23 cellular contexts compared by ENCODE assay signal in genomic region chr10:45442251-45442650, GRCh38.
DNase-seq lines count a peak whose midpoint lies in the region; ATAC-seq lines count a peak whose summit lies in the region.
"Had no signal": no experiment of that assay in that cellular context is flagged by ENCODE, and none has a peak within 500 bp of the region (broad histone marks: within the 10 kb centered on the region; RNA-seq: fewer than 3 reads in every experiment).

No MANE protein-coding gene starts in this region.

- H3K4me3 Mint-ChIP-seq in T-helper 2 cell treated with Interferon-gamma antibody and Interleukin-4, amounts not matched to agents 5 μg/mL and 100 μg/mL, for 36 hours, result no peak overlapping the region
- no peak overlapping the region for H3K4me3 Mint-ChIP-seq in IgD-negative memory B cell
- no peak overlapping the region for H3K4me3 Mint-ChIP-seq in stimulated activated memory B cell treated with anti-CD40 and anti-IgM and Interleukin-4, amounts not matched to agents 10 μg/mL and 1 μg/mL and 100 μg/mL, for 72 hours
- H3K4me3 Mint-ChIP-seq: CD14-positive monocyte; CD8-positive, alpha-beta memory T cell had no signal

- peak overlapping the region; percentile 3 for H3K27ac Mint-ChIP-seq in T-helper 2 cell treated with Interferon-gamma antibody and Interleukin-4, amounts not matched to agents 5 μg/mL and 100 μg/mL, for 36 hours
- H3K27ac Mint-ChIP-seq in IgD-negative memory B cell, result peak overlapping the region; percentile 31 to 72 (median 69)
- H3K27ac Mint-ChIP-seq in stimulated activated memory B cell treated with anti-CD40 and anti-IgM and Interleukin-4, amounts not matched to agents 10 μg/mL and 1 μg/mL and 100 μg/mL, for 72 hours, result peak overlapping the region; percentile 65
- H3K27ac Mint-ChIP-seq: CD8-positive, alpha-beta memory T cell had no signal

- peaks cover 5% of the 10 kb centered on the region for H3K4me1 Mint-ChIP-seq in T-helper 2 cell treated with Interferon-gamma antibody and Interleukin-4, amounts not matched to agents 5 μg/mL and 100 μg/mL, for 36 hours (ENCODE audit: low read depth)
- H3K4me1 Mint-ChIP-seq in IgD-negative memory B cell, result peaks cover 7 to 18% (median 10%) of the 10 kb centered on the region in 3 donors
- peaks cover 35% of the 10 kb centered on the region for H3K4me1 Mint-ChIP-seq in stimulated activated memory B cell treated with anti-CD40 and anti-IgM and Interleukin-4, amounts not matched to agents 10 μg/mL and 1 μg/mL and 100 μg/mL, for 72 hours
- H3K4me1 Mint-ChIP-seq: CD8-positive, alpha-beta memory T cell had no signal

- no peaks in the 10 kb centered on the region for H3K36me3 Mint-ChIP-seq in T-helper 2 cell treated with Interferon-gamma antibody and Interleukin-4, amounts not matched to agents 5 μg/mL and 100 μg/mL, for 36 hours (ENCODE audit: low read depth)
- H3K36me3 Mint-ChIP-seq in IgD-negative memory B cell, result peaks cover 4% of the 10 kb centered on the region
- peaks cover 65% of the 10 kb centered on the region for H3K36me3 Mint-ChIP-seq in stimulated activated memory B cell treated with anti-CD40 and anti-IgM and Interleukin-4, amounts not matched to agents 10 μg/mL and 1 μg/mL and 100 μg/mL, for 72 hours
- H3K36me3 Mint-ChIP-seq: CD8-positive, alpha-beta memory T cell had no signal

- no peaks in the 10 kb centered on the region for H3K9me3 Mint-ChIP-seq in T-helper 2 cell treated with Interferon-gamma antibody and Interleukin-4, amounts not matched to agents 5 μg/mL and 100 μg/mL, for 36 hours
- no peaks in the 10 kb centered on the region for H3K9me3 Mint-ChIP-seq in IgD-negative memory B cell
- H3K9me3 Mint-ChIP-seq in stimulated activated memory B cell treated with anti-CD40 and anti-IgM and Interleukin-4, amounts not matched to agents 10 μg/mL and 1 μg/mL and 100 μg/mL, for 72 hours, result no peaks in the 10 kb centered on the region
- H3K9me3 Mint-ChIP-seq: CD8-positive, alpha-beta memory T cell had no signal

- no peak for DNase-seq in T-helper 2 cell treated with Interferon-gamma antibody and Interleukin-4, amounts not matched to agents 5 μg/mL and 100 μg/mL, for 36 hours (ENCODE audit: low spot score)
- DNase-seq in T-helper 2 cell (no peak), islet precursor cell (peak; percentile 30), Kasumi-1 (lab: John Stamatoyannopoulos, UW) (no peak), left lobe of liver (ENCODE audit: low spot score) (no peak)
- DNase-seq: BE2C; CD8-positive, alpha-beta memory T cell; DMS79 treated with DMSO at 0.1 percent for 48 hours; GF-D8; GOT3; HCEC 1CT; KBM-7; MM.1S; NCI-H1694; NCI-H2029 treated with DMSO at 0.1 percent for 48 hours; NCI-H446 treated with DMSO at 0.1 percent for 48 hours; NCI-H526 treated with DMSO at 0.1 percent for 48 hours; Right ventricle myocardium superior; RPMI8226 had no signal

- ATAC-seq in stimulated activated memory B cell treated with anti-CD40 and anti-IgM and Interleukin-4, amounts not matched to agents 10 μg/mL and 1 μg/mL and 100 μg/mL, for 72 hours, result no peak
- ATAC-seq in GM18867 (IDR thresholded peaks at IDR 0.05; ENCODE audit: unreplicated experiment) (no peak), left lobe of liver (no peak)

- H3K27me3 Mint-ChIP-seq in T-helper 2 cell treated with Interferon-gamma antibody and Interleukin-4, amounts not matched to agents 5 μg/mL and 100 μg/mL, for 36 hours (ENCODE audit: low read depth), result peaks cover 6% of the 10 kb centered on the region
- no peaks in the 10 kb centered on the region for H3K27me3 Mint-ChIP-seq in IgD-negative memory B cell
- H3K27me3 Mint-ChIP-seq in stimulated activated memory B cell treated with anti-CD40 and anti-IgM and Interleukin-4, amounts not matched to agents 10 μg/mL and 1 μg/mL and 100 μg/mL, for 72 hours, result no peaks in the 10 kb centered on the region

Comparison
In these comparisons a context has a peak if more than half of its experiments do, and no peak if none do; other contexts are left out.
1. H3K27ac Mint-ChIP-seq: peak in every context shown above with its lines; median percentile 69 in IgD-negative memory B cell; 65 in stimulated activated memory B cell treated with anti-CD40 and anti-IgM and Interleukin-4, amounts not matched to agents 10 μg/mL and 1 μg/mL and 100 μg/mL, for 72 hours; 3 in T-helper 2 cell treated with Interferon-gamma antibody and Interleukin-4, amounts not matched to agents 5 μg/mL and 100 μg/mL, for 36 hours.